ENCODE assay signal across 16 cellular contexts in the genomic region with DNA sequence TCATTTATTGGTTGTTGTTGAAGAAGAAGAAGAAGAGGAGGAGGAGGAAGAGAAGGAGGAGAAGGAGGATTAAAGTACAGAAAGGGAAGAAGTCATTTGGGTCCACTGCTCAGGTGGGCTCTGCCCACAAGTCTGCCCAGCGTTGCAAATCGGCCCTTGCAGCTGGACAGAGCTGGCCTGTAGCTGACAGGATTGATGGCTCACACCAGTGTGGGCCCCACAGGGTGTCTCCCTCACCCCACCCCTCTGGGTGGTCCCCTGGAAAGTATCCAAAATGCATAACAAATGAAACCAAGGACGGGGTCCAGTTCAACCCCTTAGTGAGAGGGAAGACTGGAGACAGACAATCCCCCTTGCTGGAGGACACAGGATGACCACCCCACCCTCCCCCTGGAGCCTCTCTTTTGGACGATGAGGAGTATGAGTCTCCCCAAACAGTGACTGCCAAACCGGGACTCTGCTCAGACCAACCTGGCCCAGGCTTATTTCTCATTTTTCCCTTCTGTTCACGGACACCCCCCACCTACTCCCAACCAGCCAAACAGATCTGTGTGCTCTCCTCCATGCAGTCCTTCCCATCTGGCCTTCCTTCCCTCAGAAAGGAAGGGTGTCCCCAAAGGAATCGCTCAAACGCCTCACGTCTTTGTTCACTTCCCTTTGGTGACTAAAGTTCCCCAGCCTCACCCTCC. TPM values are rescaled to one million over a fixed set of nuclear protein-coding genes. Genes with fewer than 3 reads are reported as not detected.
DNase-seq lines count a peak whose midpoint lies in the region; ATAC-seq and TF ChIP-seq lines count a peak whose summit lies in the region.
"Had no signal": no experiment of that assay in that cellular context is flagged by ENCODE, and none has a peak within 500 bp of the region (broad histone marks: within the 10 kb centered on the region; RNA-seq: fewer than 3 reads in every experiment).

No MANE protein-coding gene starts in this region.

- H3K9me3 ChIP-seq in H9 (ENCODE audit: control insufficient read depth, low read depth, low read length) (no peaks in the 10 kb centered on the region), RWPE2 (ENCODE audit: severe bottlenecking) (no peaks in the 10 kb centered on the region), neuronal stem cell (replicated peaks in 1 of 2; ENCODE audit: control insufficient read depth in 2 of 2, insufficient read depth in 1 of 2, low read depth in 1 of 2, low read length in 2 of 2) (no peaks in the 10 kb centered on the region)

- peak overlapping the region; percentile 6 for H3K4me2 ChIP-seq in H9 (ENCODE audit: insufficient read depth, insufficient read length, low read length)
- H3K4me2 ChIP-seq in neuronal stem cell (ENCODE audit: insufficient read depth, low read length, poor library complexity, severe bottlenecking) = no peak overlapping the region

- no peak overlapping the region for H3T11ph ChIP-seq in H9 (ENCODE audit: low read length)

- H3K4me1 Mint-ChIP-seq in H9 (peaks cover 21 to 23% of the 10 kb centered on the region in 2 experiments), glutamatergic neuron (ENCODE audit: low read depth, unreplicated experiment) (peaks cover 16% of the 10 kb centered on the region)

- H3K79me1 ChIP-seq in H9 (ENCODE audit: insufficient read depth, low read depth, low read length, poor library complexity, severe bottlenecking) (no peaks in the 10 kb centered on the region), neuronal stem cell (ENCODE audit: low read depth, low read length) (no peaks in the 10 kb centered on the region)

- H3K4me3 ChIP-seq in RWPE2 (ENCODE audit: severe bottlenecking) (no peak overlapping the region), neuronal stem cell (ENCODE audit: low read length in 2 of 2) (no peak overlapping the region)

- H2BK120ac ChIP-seq in H9 (ENCODE audit: low read depth, low read length, poor library complexity, severe bottlenecking) (no peak overlapping the region), neuronal stem cell (ENCODE audit: low read depth, low read length) (no peak overlapping the region)

- H3K18ac ChIP-seq in H9 (ENCODE audit: insufficient read length, low read depth, low read length) (no peak overlapping the region), neuronal stem cell (ENCODE audit: low read length) (peak overlapping the region; percentile 32)

- H3K36me3 ChIP-seq in RWPE2 (ENCODE audit: low read depth) = no peaks in the 10 kb centered on the region
- no peaks in the 10 kb centered on the region for H3K36me3 ChIP-seq in neuronal stem cell (replicated peaks in 1 of 2; ENCODE audit: control insufficient read depth in 2 of 2, insufficient read depth in 2 of 2, low read length in 2 of 2)

- H2BK5ac ChIP-seq in H9 (ENCODE audit: insufficient read length, low read length) (no peak overlapping the region), neuronal stem cell (ENCODE audit: low read length) (no peak overlapping the region)

- H3K27me3 ChIP-seq in H9 (ENCODE audit: insufficient read depth, low read length) (no peaks in the 10 kb centered on the region), RWPE2 (ENCODE audit: insufficient read depth, poor library complexity, severe bottlenecking) (no peaks in the 10 kb centered on the region), neuronal stem cell (ENCODE audit: control insufficient read depth in 3 of 3, insufficient read depth in 3 of 3, low read depth in 1 of 3, low read length in 3 of 3) (peaks cover 0 to 5% (median 0%) of the 10 kb centered on the region in 3 experiments)

- no peak overlapping the region for H3K14ac ChIP-seq in H9 (ENCODE audit: insufficient read depth, low read length)
- H3K14ac ChIP-seq in neuronal stem cell (ENCODE audit: low read length) = no peak overlapping the region

- H3K27me3 Mint-ChIP-seq in H9 (ENCODE audit: low read depth) = peaks cover 41% of the 10 kb centered on the region
- peaks cover 8% of the 10 kb centered on the region for H3K27me3 Mint-ChIP-seq in glutamatergic neuron (ENCODE audit: unreplicated experiment)

- TF ChIP-seq CTCF in H9 (conservative IDR thresholded peaks at IDR 0.05) (no peak), RWPE2 (IDR thresholded peaks at IDR 0.05; ENCODE audit: poor library complexity, severe bottlenecking) (no peak), glutamatergic neuron (IDR thresholded peaks at IDR 0.05; ENCODE audit: partially characterized antibody, unreplicated experiment) (no peak)

- H2AFZ ChIP-seq in H9 (ENCODE audit: low read length) (no peak overlapping the region), neuronal stem cell (ENCODE audit: low read length) (peak overlapping the region; percentile 25)

- no peak overlapping the region for H4K5ac ChIP-seq in H9 (ENCODE audit: insufficient read length, low read depth, low read length)

- H3K27ac ChIP-seq in H9 (ENCODE audit: insufficient read length, low read depth, low read length) = no peak overlapping the region
- no peak overlapping the region for H3K27ac ChIP-seq in RWPE2 (ENCODE audit: poor library complexity, severe bottlenecking)
- H3K27ac ChIP-seq in neuronal stem cell (replicated peaks; ENCODE audit: low read length) = no peak overlapping the region
- H3K27ac ChIP-seq: C4-2B had no signal

- H3K56ac ChIP-seq in H9 (ENCODE audit: insufficient read length, low read depth, low read length) = no peak overlapping the region

- H2BK12ac ChIP-seq in H9 (ENCODE audit: insufficient read length, low read depth, low read length) = no peak overlapping the region
- no peak overlapping the region for H2BK12ac ChIP-seq in neuronal stem cell (ENCODE audit: low read length)

- WGBS in H9 (ENCODE audit: extremely low coverage, insufficient read length, low lambda C conversion rate) = no CpG with 5 or more reads among the region's 9 CpGs
- WGBS in neuronal stem cell (ENCODE audit: extremely low coverage in 2 of 2, insufficient read length in 2 of 2, insufficient replicate concordance in 1 of 2), 2 donors = no CpG with 5 or more reads among the region's 9 CpGs

- H2BK15ac ChIP-seq in H9 (ENCODE audit: low read depth, low read length) = no peak overlapping the region
- H2BK15ac ChIP-seq in neuronal stem cell (ENCODE audit: low read length) = no peak overlapping the region

- H4K8ac ChIP-seq in H9 (replicated peaks; ENCODE audit: insufficient read length, low read depth, low read length) = no peak overlapping the region
- no peak overlapping the region for H4K8ac ChIP-seq in neuronal stem cell (ENCODE audit: low read depth, low read length)

- H3K4ac ChIP-seq in H9 (ENCODE audit: low read depth, low read length) (no peak overlapping the region), neuronal stem cell (ENCODE audit: low read length) (no peak overlapping the region)

- no peak for DNase-seq in H9
- peak; percentile 38 for DNase-seq in RWPE2 (ENCODE audit: low spot score)
- DNase-seq in glutamatergic neuron = no peak
- DNase-seq in neuronal stem cell (ENCODE audit: low spot score) = no peak
- no peak for DNase-seq in NK-92 (lab: John Stamatoyannopoulos, UW; ENCODE audit: unreplicated experiment)
- no peak for DNase-seq in HuH-7.5 (ENCODE audit: low spot score)
- DNase-seq: ACHN, DND-41, HCEC 1CT, KBM-7, NCI-H1694 treated with DMSO at 0.1 percent for 48 hours, NCI-H510A treated with DMSO at 0.1 percent for 48 hours, NCI-H774, OCI-M1 had no signal

- H2AK5ac ChIP-seq in H9 (ENCODE audit: insufficient read length, low read length) = no peak overlapping the region
- H2AK5ac ChIP-seq in neuronal stem cell (ENCODE audit: low read depth, low read length) = no peak overlapping the region

- no peaks in the 10 kb centered on the region for H4K20me1 ChIP-seq in H9 (ENCODE audit: control insufficient read depth, insufficient read depth, insufficient read length)

- no peak overlapping the region for H3K23ac ChIP-seq in H9 (ENCODE audit: insufficient read length, low read depth, low read length)
- H3K23ac ChIP-seq in neuronal stem cell (ENCODE audit: low read depth, low read length, poor library complexity) = no peak overlapping the region

- H3K4me3 Mint-ChIP-seq in H9 (no peak overlapping the region; a peak in 1 of 5 replicates), glutamatergic neuron (ENCODE audit: unreplicated experiment) (peak overlapping the region; percentile 60)

- H3K27ac Mint-ChIP-seq in H9 = peak overlapping the region in 2 of 3 experiments; percentile 26 to 70; a peak in 2 of 7 replicates
- peak overlapping the region; percentile 76 for H3K27ac Mint-ChIP-seq in glutamatergic neuron (ENCODE audit: unreplicated experiment)

- H3K9me3 Mint-ChIP-seq in H9 (peaks cover 11 to 12% of the 10 kb centered on the region in 2 experiments), glutamatergic neuron (ENCODE audit: unreplicated experiment) (no peaks in the 10 kb centered on the region)

- H3K36me3 Mint-ChIP-seq in H9 (ENCODE audit: insufficient read depth in 1 of 3, low read depth in 3 of 3) (peaks cover 2 to 6% (median 6%) of the 10 kb centered on the region in 3 experiments; a peak in 5 of 7 replicates), glutamatergic neuron (ENCODE audit: unreplicated experiment) (peaks cover 4% of the 10 kb centered on the region)

- H3K4me1 ChIP-seq in H9 (ENCODE audit: insufficient read depth, low read length) (peaks cover 6% of the 10 kb centered on the region; the same call in 1 of the 2 replicates), RWPE2 (ENCODE audit: insufficient read depth, poor library complexity, severe bottlenecking) (no peaks in the 10 kb centered on the region), neuronal stem cell (ENCODE audit: control insufficient read depth in 2 of 2, insufficient read depth in 1 of 2, low read depth in 1 of 2, low read length in 2 of 2) (peaks cover 6 to 7% of the 10 kb centered on the region in 2 donors)

- H3K9ac ChIP-seq in H9 (ENCODE audit: extremely low read depth, insufficient read length, low read length) = no peak overlapping the region
- H3K9ac ChIP-seq in neuronal stem cell (ENCODE audit: low read depth, low read length, poor library complexity) = no peak overlapping the region

- no peak overlapping the region for H4K91ac ChIP-seq in H9 (ENCODE audit: insufficient read length, low read depth, low read length)
- H4K91ac ChIP-seq in neuronal stem cell (ENCODE audit: low read depth, low read length, poor library complexity) = no peak overlapping the region

- no peak for ATAC-seq in RWPE2 (ENCODE audit: low read depth)
- ATAC-seq in GM18868 (IDR thresholded peaks at IDR 0.05; ENCODE audit: unreplicated experiment) = no peak

- H3K79me2 ChIP-seq in H9 (ENCODE audit: insufficient read depth, low read length) = no peaks in the 10 kb centered on the region

- no peak overlapping the region for H2BK20ac ChIP-seq in H9 (ENCODE audit: low read depth, low read length, poor library complexity, severe bottlenecking)

- no peaks in the 10 kb centered on the region for H3K23me2 ChIP-seq in H9 (ENCODE audit: insufficient read length, low read depth, low read length, poor library complexity, severe bottlenecking)

RNA-seq across cellular contexts. Expression of gene DPF3, which starts 17.7 kb away (rescaled TPM):
- total RNA-seq in H9 (2021) = not detected in 2 replicates
- 13.7 TPM for total RNA-seq in glutamatergic neuron (ENCODE audit: unreplicated experiment)
- polyA plus RNA-seq in neuronal stem cell (2013, experiment 1 of 2) = 0.07 TPM
- polyA plus RNA-seq in neuronal stem cell (2013, experiment 2 of 2) = 0.07 TPM

RNA-seq across cellular contexts. Expression of gene DCAF4, which starts 50.1 kb away (rescaled TPM):
- total RNA-seq in H9 (2021) (30.2 and 32.0 TPM in 2 replicates), glutamatergic neuron (ENCODE audit: unreplicated experiment) (23.4 TPM)
- polyA plus RNA-seq in neuronal stem cell (2013, experiment 1 of 2) = 9.9 TPM
- polyA plus RNA-seq in neuronal stem cell (2013, experiment 2 of 2) = 9.8 TPM

Comparison
In these comparisons a context has a peak if more than half of its experiments do, and no peak if none do; other contexts are left out.
1. RNA of gene DPF3, which starts 17.7 kb away (total RNA-seq): 13.7 TPM in glutamatergic neuron (single experiment); not detected in H9; every median in the first group is over 10 times any median in the second.